In the genomic region with DNA sequence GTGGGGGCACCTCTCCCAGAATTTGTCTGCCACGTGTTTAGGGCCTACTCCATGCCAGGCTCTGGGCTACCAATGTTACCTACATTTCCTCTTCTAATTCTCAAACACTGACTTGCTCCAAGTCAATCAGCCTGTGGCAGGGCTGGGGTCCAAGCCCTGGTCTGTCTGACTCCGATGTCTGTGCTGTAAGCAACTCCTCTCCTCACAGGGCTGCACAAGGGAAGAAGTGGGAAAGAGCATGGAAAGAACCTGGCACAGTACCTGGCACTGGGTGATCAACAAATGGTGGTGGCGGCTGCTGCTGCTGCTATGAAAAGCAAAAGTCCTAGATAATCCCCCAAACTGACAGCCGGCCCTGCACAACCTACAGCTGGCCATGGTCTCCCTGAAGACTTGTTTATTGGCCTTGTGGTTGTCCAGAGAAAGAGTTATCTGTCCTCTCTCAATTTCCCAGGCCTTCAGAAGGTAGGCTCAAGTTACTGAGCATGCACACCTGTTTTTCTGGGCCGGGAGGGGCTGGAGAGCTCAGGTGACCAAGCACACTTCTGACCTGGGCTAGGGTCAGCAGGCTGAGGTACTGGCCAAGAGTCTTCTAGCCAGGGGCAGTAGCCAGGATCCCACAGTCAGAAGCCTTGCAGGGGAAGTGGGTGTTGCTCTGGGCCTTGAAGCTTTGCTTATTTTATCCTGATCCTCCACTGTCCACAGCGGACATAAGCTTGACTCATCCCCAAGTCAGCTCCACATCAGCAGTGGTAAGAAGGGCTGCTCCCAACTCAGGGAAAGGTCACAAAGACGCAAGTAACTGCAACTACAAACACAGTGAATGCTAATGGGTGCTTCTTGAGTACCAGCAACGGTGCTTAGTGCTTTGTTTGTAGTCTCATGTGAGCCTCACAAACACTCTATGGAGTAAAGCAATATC, we compare ENCODE assay signal across 21 cellular contexts. TPM values are rescaled to one million over a fixed set of nuclear protein-coding genes. Genes with fewer than 3 reads are reported as not detected.
A peak's percentile ranks its signal among the peaks of the same experiment; 100 is the strongest.
DNase-seq lines count a peak whose midpoint lies in the region; ATAC-seq and TF ChIP-seq lines count a peak whose summit lies in the region.
"Had no signal": no experiment of that assay in that cellular context is flagged by ENCODE, and none has a peak within 500 bp of the region (broad histone marks: within the 10 kb centered on the region; RNA-seq: fewer than 3 reads in every experiment).

No MANE protein-coding gene starts in this region.

- no peak for TF ChIP-seq CTCF in CD4-positive, alpha-beta T cell (IDR thresholded peaks at IDR 0.05)

- no peaks in the 10 kb centered on the region for H3K27me3 ChIP-seq in CD4-positive, alpha-beta T cell (ENCODE audit: control insufficient read depth, insufficient read depth, low read length)
- H3K27me3 ChIP-seq: body of pancreas, dorsolateral prefrontal cortex, esophagus muscularis mucosa, right atrium auricular region, testis had no signal

- H3K27ac ChIP-seq in CD4-positive, alpha-beta T cell (ENCODE audit: low read depth, low read length): no peak overlapping the region
- H3K27ac ChIP-seq: body of pancreas, dorsolateral prefrontal cortex, esophagus muscularis mucosa, right atrium auricular region, testis had no signal

- intact Hi-C loops in CD4-positive, alpha-beta T cell (cut with DNase I, micrococcal nuclease): no loop called here

- POLR2A ChIA-PET in CD4-positive, alpha-beta T cell (lab: Charles Lee): no interaction called here

- no peaks in the 10 kb centered on the region for H3K9me3 ChIP-seq in CD4-positive, alpha-beta T cell (ENCODE audit: control insufficient read depth, low read length)
- H3K9me3 ChIP-seq: body of pancreas, esophagus muscularis mucosa, right atrium auricular region, testis had no signal

- no peak overlapping the region for H3K4me3 Mint-ChIP-seq in CD4-positive, alpha-beta T cell
- H3K4me3 Mint-ChIP-seq: CD4-positive, alpha-beta memory T cell; neural crest cell had no signal

- no peaks in the 10 kb centered on the region for H3K4me1 Mint-ChIP-seq in CD4-positive, alpha-beta T cell (ENCODE audit: low read depth)
- H3K4me1 Mint-ChIP-seq: CD4-positive, alpha-beta memory T cell had no signal

- peaks cover 4% of the 10 kb centered on the region for H3K27me3 Mint-ChIP-seq in CD4-positive, alpha-beta T cell

- H3K27ac Mint-ChIP-seq in CD4-positive, alpha-beta T cell: no peak overlapping the region
- H3K27ac Mint-ChIP-seq: CD4-positive, alpha-beta memory T cell had no signal

- DNase-seq in GM04503 (ENCODE audit: low read depth) (peak; percentile 60), amniotic epithelial cell (ENCODE audit: low read depth) (peak; percentile 40), hepatic stellate cell (ENCODE audit: low spot score) (peak; percentile 75), smooth muscle cell of the brain vasculature (ENCODE audit: low read depth, low spot score) (peak; percentile 12), HPDE6-E6E7 (ENCODE audit: extremely low spot score) (no peak)
- no peak for DNase-seq in CD4-positive, alpha-beta T cell
- DNase-seq: activated CD4-positive, CD25-positive, alpha-beta regulatory T cell treated with anti-CD3 and anti-CD28 coated beads, Interleukin-2, amount 50 U/mL, for 72 hours; body of pancreas; CD4-positive, alpha-beta memory T cell; dorsolateral prefrontal cortex; NCI-H1105 treated with DMSO at 0.1 percent for 48 hours; stimulated activated CD4-positive, alpha-beta T cell treated with anti-CD3 and anti-CD28 coated beads, Interleukin-2, amount 100 ng/mL, for 24 hours; T-helper 2 cell; testis had no signal

- H3K36me3 Mint-ChIP-seq in CD4-positive, alpha-beta T cell (ENCODE audit: low read depth): no peaks in the 10 kb centered on the region
- H3K36me3 Mint-ChIP-seq: CD4-positive, alpha-beta memory T cell had no signal

- CTCF ChIA-PET in CD4-positive, alpha-beta T cell (lab: Charles Lee): no interaction called here

- ATAC-seq in GM19395 (IDR thresholded peaks at IDR 0.05; ENCODE audit: unreplicated experiment) (no peak), GM18520 (IDR thresholded peaks at IDR 0.05; ENCODE audit: unreplicated experiment) (no peak)
- no peak for ATAC-seq in CD4-positive, alpha-beta T cell (ENCODE audit: poor library complexity)
- ATAC-seq: body of pancreas, K562 had no signal

- no peaks in the 10 kb centered on the region for H3K9me3 Mint-ChIP-seq in CD4-positive, alpha-beta T cell
- H3K9me3 Mint-ChIP-seq: neural crest cell had no signal

RNA-seq across cellular contexts. Expression of a gene that starts 35.3 kb away (rescaled TPM):
- not detected for total RNA-seq in CD4-positive, alpha-beta T cell
- total RNA-seq: CD4-positive, alpha-beta memory T cell; K562; lung microvascular endothelial cell had no signal

Comparison
In these comparisons a context has a peak if more than half of its experiments do, and no peak if none do; other contexts are left out.
1. DNase-seq: peak in GM04503 (single experiment), amniotic epithelial cell (single experiment), hepatic stellate cell (single experiment) and smooth muscle cell of the brain vasculature (single experiment); none in HPDE6-E6E7 (single experiment) and CD4-positive, alpha-beta T cell (0 of 10).